ENCODE assay signal across 13 cellular contexts in genomic region chr19:3100747-3101730, GRCh38.
"Had no signal": no experiment of that assay in that cellular context is flagged by ENCODE, and none has a peak within 500 bp of the region (broad histone marks: within the 10 kb centered on the region; RNA-seq: fewer than 3 reads in every experiment).

No MANE protein-coding gene starts in this region.

- H3K4me3 Mint-ChIP-seq: activated naive CD4-positive, alpha-beta T cell treated with anti-CD3 and anti-CD28 coated beads, Interleukin-2, amount 50 U/mL, for 24 hours; brain; T-helper 2 cell treated with Interferon-gamma antibody and Interleukin-4, amounts not matched to agents 5 μg/mL and 100 μg/mL, for 36 hours had no signal

- H3K9me3 Mint-ChIP-seq: activated naive CD4-positive, alpha-beta T cell treated with anti-CD3 and anti-CD28 coated beads, Interleukin-2, amount 50 U/mL, for 24 hours; brain; naive B cell; T-helper 2 cell treated with Interferon-gamma antibody and Interleukin-4, amounts not matched to agents 5 μg/mL and 100 μg/mL, for 36 hours; type B pancreatic cell had no signal

- DNase-seq: activated CD4-positive, alpha-beta T cell treated with anti-CD3 and anti-CD28 coated beads, Interleukin-2, amount 50 U/mL, for 4 hours; activated CD4-positive, CD25-positive, alpha-beta regulatory T cell treated with anti-CD3 and anti-CD28 coated beads, Interleukin-2, amount 50 U/mL, for 72 hours; activated effector memory CD4-positive, alpha-beta T cell treated with Interleukin-2 at 50 U/mL for 16 hours; activated T-cell treated with anti-CD3 and anti-CD28 coated beads, Interleukin-2, amount 50 U/mL, for 1 hour; amniotic stem cell; foreskin melanocyte; naive B cell; stimulated activated CD4-positive, alpha-beta T cell treated with anti-CD3 and anti-CD28 coated beads, Interleukin-2, amount 100 ng/mL, for 48 hours; stimulated activated naive CD4-positive, alpha-beta T cell treated with Interleukin-2 at 50 U/mL for 16 hours had no signal

- H3K36me3 Mint-ChIP-seq: activated naive CD4-positive, alpha-beta T cell treated with anti-CD3 and anti-CD28 coated beads, Interleukin-2, amount 50 U/mL, for 24 hours; brain; naive B cell; type B pancreatic cell had no signal

- H3K27me3 Mint-ChIP-seq: activated naive CD4-positive, alpha-beta T cell treated with anti-CD3 and anti-CD28 coated beads, Interleukin-2, amount 50 U/mL, for 24 hours; brain; type B pancreatic cell had no signal

- H3K27ac Mint-ChIP-seq: activated naive CD4-positive, alpha-beta T cell treated with anti-CD3 and anti-CD28 coated beads, Interleukin-2, amount 50 U/mL, for 24 hours; naive B cell; T-helper 2 cell treated with Interferon-gamma antibody and Interleukin-4, amounts not matched to agents 5 μg/mL and 100 μg/mL, for 36 hours; type B pancreatic cell had no signal
